In genomic region chr9:13786131-13786530, GRCh38 we compare ENCODE assay signal across 14 cellular contexts.
DNase-seq lines count a peak whose midpoint lies in the region; ATAC-seq, FAIRE-seq and TF ChIP-seq lines count a peak whose summit lies in the region.
"Had no signal": no experiment of that assay in that cellular context is flagged by ENCODE, and none has a peak within 500 bp of the region (broad histone marks: within the 10 kb centered on the region; RNA-seq: fewer than 3 reads in every experiment).

No MANE protein-coding gene starts in this region.

- ATAC-seq in Right ventricle myocardium inferior (peak; percentile 37), HG03095 (IDR thresholded peaks at IDR 0.05; ENCODE audit: unreplicated experiment) (no peak)
- ATAC-seq: right lobe of liver; stimulated activated naive B cell treated with anti-CD40 and anti-IgM and Interleukin-4, amounts not matched to agents 10 μg/mL and 1 μg/mL and 100 μg/mL, for 72 hours; T-cell had no signal

- peaks cover 1% of the 10 kb centered on the region for H3K4me1 Mint-ChIP-seq in astrocyte (ENCODE audit: low read depth, unreplicated experiment)
- peaks cover 23% of the 10 kb centered on the region for H3K4me1 Mint-ChIP-seq in osteocyte (ENCODE audit: unreplicated experiment)
- H3K4me1 Mint-ChIP-seq: stimulated activated naive B cell treated with anti-CD40 and anti-IgM and Interleukin-4, amounts not matched to agents 10 μg/mL and 1 μg/mL and 100 μg/mL, for 72 hours; T-cell had no signal

- no peaks in the 10 kb centered on the region for H3K27me3 ChIP-seq in astrocyte (ENCODE audit: insufficient read depth, low read length)
- H3K27me3 ChIP-seq: right lobe of liver had no signal

- no peak overlapping the region for H3K4me3 ChIP-seq in astrocyte (ENCODE audit: insufficient read depth, low read depth, low read length)
- H3K4me3 ChIP-seq: right lobe of liver had no signal

- H2AFZ ChIP-seq in astrocyte (ENCODE audit: low read depth, low read length): no peak overlapping the region

- H3K36me3 Mint-ChIP-seq in astrocyte (ENCODE audit: low read depth, unreplicated experiment): no peaks in the 10 kb centered on the region
- no peaks in the 10 kb centered on the region for H3K36me3 Mint-ChIP-seq in osteocyte (ENCODE audit: unreplicated experiment)
- H3K36me3 Mint-ChIP-seq: stimulated activated naive B cell treated with anti-CD40 and anti-IgM and Interleukin-4, amounts not matched to agents 10 μg/mL and 1 μg/mL and 100 μg/mL, for 72 hours; T-cell had no signal

- no peak for TF ChIP-seq CTCF in astrocyte (IDR thresholded peaks at IDR 0.05; ENCODE audit: insufficient read depth, low read depth, low read length)
- no peak for TF ChIP-seq CTCF in osteocyte (IDR thresholded peaks at IDR 0.05)
- no peak for TF ChIP-seq CTCF in GM13977 (IDR thresholded peaks at IDR 0.05; ENCODE audit: extremely low read depth, insufficient read depth, missing control alignments)

- H3K27me3 Mint-ChIP-seq in astrocyte (ENCODE audit: low read depth, unreplicated experiment): peaks cover 5% of the 10 kb centered on the region
- H3K27me3 Mint-ChIP-seq in osteocyte (ENCODE audit: unreplicated experiment): no peaks in the 10 kb centered on the region
- H3K27me3 Mint-ChIP-seq: stimulated activated naive B cell treated with anti-CD40 and anti-IgM and Interleukin-4, amounts not matched to agents 10 μg/mL and 1 μg/mL and 100 μg/mL, for 72 hours; T-cell had no signal

- in situ Hi-C loops in GM13977 (cut with MboI; ENCODE audit: low pct_unique_long_range_greater_than_20kb, low sequenced_read_pairs, unreplicated experiment): no loop called here

- no peaks in the 10 kb centered on the region for H3K9me3 ChIP-seq in astrocyte (ENCODE audit: insufficient read depth, low read depth, low read length)
- H3K9me3 ChIP-seq: right lobe of liver had no signal

- H3K4me3 Mint-ChIP-seq in astrocyte (ENCODE audit: unreplicated experiment) (no peak overlapping the region), osteocyte (ENCODE audit: unreplicated experiment) (no peak overlapping the region)
- H3K4me3 Mint-ChIP-seq: stimulated activated naive B cell treated with anti-CD40 and anti-IgM and Interleukin-4, amounts not matched to agents 10 μg/mL and 1 μg/mL and 100 μg/mL, for 72 hours; T-cell had no signal

- intact Hi-C loops in Right ventricle myocardium inferior (cut with DNase I): loop anchor here (5.0 to 10.0 kb wide), 5 partner anchors 139 to 341 kb away; no protein-coding TSS in a partner anchor

- H3K27ac Mint-ChIP-seq in astrocyte (ENCODE audit: unreplicated experiment) (no peak overlapping the region), osteocyte (ENCODE audit: unreplicated experiment) (peak overlapping the region; percentile 16)
- H3K27ac Mint-ChIP-seq: stimulated activated naive B cell treated with anti-CD40 and anti-IgM and Interleukin-4, amounts not matched to agents 10 μg/mL and 1 μg/mL and 100 μg/mL, for 72 hours; T-cell had no signal

- H4K20me1 ChIP-seq in astrocyte (ENCODE audit: insufficient read depth, low read length): no peaks in the 10 kb centered on the region

- H3K4me2 ChIP-seq in astrocyte (ENCODE audit: low read length): no peak overlapping the region

- no peaks in the 10 kb centered on the region for H3K9me3 Mint-ChIP-seq in astrocyte (ENCODE audit: unreplicated experiment)
- no peaks in the 10 kb centered on the region for H3K9me3 Mint-ChIP-seq in osteocyte (ENCODE audit: unreplicated experiment)
- H3K9me3 Mint-ChIP-seq: stimulated activated naive B cell treated with anti-CD40 and anti-IgM and Interleukin-4, amounts not matched to agents 10 μg/mL and 1 μg/mL and 100 μg/mL, for 72 hours had no signal

- H3K79me2 ChIP-seq in astrocyte (ENCODE audit: insufficient read depth, low read length): no peaks in the 10 kb centered on the region

- peak; percentile 17 for FAIRE-seq in astrocyte (lab: Jason Lieb, UNC)
- FAIRE-seq: D721Med had no signal

- H3K4me1 ChIP-seq in astrocyte (ENCODE audit: insufficient read depth, low read length): peaks cover 7% of the 10 kb centered on the region
- H3K4me1 ChIP-seq: right lobe of liver had no signal

- H3K9ac ChIP-seq in astrocyte (ENCODE audit: low read length): no peak overlapping the region

- no peaks in the 10 kb centered on the region for H3K36me3 ChIP-seq in astrocyte (ENCODE audit: insufficient read depth, low read length)
- H3K36me3 ChIP-seq: right lobe of liver had no signal

- no peak overlapping the region for H3K27ac ChIP-seq in astrocyte (ENCODE audit: low read depth, low read length)
- H3K27ac ChIP-seq: right lobe of liver had no signal

- DNase-seq in AG20443 (ENCODE audit: low spot score) (peak; percentile 64), astrocyte (ENCODE audit: low read depth) (peak; percentile 84), Right ventricle myocardium inferior (ENCODE audit: missing footprints) (peak; percentile 78), osteocyte (ENCODE audit: extremely low spot score, unreplicated experiment) (no peak), SKM-1 (lab: John Stamatoyannopoulos, UW; ENCODE audit: unreplicated experiment) (no peak), GM13977 (ENCODE audit: low spot score) (no peak), NCI-H128 (lab: John Stamatoyannopoulos, UW; ENCODE audit: unreplicated experiment) (no peak)
- DNase-seq: activated gamma-delta T cell treated with Interleukin-2 at 50 U/mL for 16 hours; NCI-H1092 treated with DMSO at 0.1 percent for 48 hours; right lobe of liver; stimulated activated naive B cell treated with anti-CD40 and anti-IgM and Interleukin-4, amounts not matched to agents 10 μg/mL and 1 μg/mL and 100 μg/mL, for 72 hours; T-cell had no signal

Comparison
In these comparisons a context has a peak if more than half of its experiments do, and no peak if none do; other contexts are left out.
1. DNase-seq: peak in AG20443 (single experiment), astrocyte (single experiment) and Right ventricle myocardium inferior (single experiment); none in osteocyte (single experiment), SKM-1 (single experiment), GM13977 (single experiment) and NCI-H128 (single experiment).